13 cellular contexts compared by ENCODE assay signal in the genomic region with DNA sequence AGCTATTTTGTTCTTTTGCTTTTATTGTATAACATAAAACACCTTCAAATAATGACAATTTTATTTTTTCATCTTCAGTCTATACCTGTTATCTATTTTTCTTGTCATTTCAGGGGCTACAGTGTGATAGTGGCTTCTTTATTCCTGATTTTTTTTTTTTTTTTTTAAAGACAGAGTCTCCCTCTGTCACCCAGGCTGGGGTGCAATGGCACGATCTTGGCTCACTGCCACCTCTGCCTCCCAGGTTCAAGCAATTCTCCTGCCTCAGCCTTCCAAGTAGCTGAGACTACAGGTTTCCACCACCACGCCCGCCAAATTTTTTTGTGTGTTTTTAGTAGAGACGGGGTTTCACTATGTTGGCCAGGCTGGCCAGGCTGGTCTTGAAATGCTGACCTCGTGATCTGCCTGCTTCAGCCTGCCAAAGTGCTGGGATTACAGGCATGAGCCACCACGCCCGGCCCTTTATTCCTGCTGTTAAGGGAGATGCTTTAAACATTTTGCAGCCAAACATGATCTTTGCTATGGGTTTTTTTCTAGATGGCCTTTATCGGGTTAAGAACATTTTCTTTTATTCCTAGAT. TPM values are rescaled to one million over a fixed set of nuclear protein-coding genes. Genes with fewer than 3 reads are reported as not detected.
"Had no signal": no experiment of that assay in that cellular context is flagged by ENCODE, and none has a peak within 500 bp of the region (broad histone marks: within the 10 kb centered on the region; RNA-seq: fewer than 3 reads in every experiment).

No MANE protein-coding gene starts in this region.

RNA-seq across cellular contexts. Expression of a gene that starts 12.5 kb away (rescaled TPM):
- total RNA-seq: lower leg skin; naive thymus-derived CD8-positive, alpha-beta T cell; osteocyte; posterior vena cava; psoas muscle; spleen; subcutaneous adipose tissue; suprapubic skin; thoracic aorta; upper lobe of right lung had no signal
- polyA plus RNA-seq: immature natural killer cell; naive thymus-derived CD8-positive, alpha-beta T cell had no signal

RNA-seq across cellular contexts. Expression of a gene that starts 33.4 kb away (rescaled TPM):
- total RNA-seq: naive thymus-derived CD8-positive, alpha-beta T cell; osteocyte; sigmoid colon had no signal
- polyA plus RNA-seq: immature natural killer cell; naive thymus-derived CD8-positive, alpha-beta T cell had no signal

RNA-seq across cellular contexts. Expression of a gene that starts 49.2 kb away (rescaled TPM):
- total RNA-seq: naive thymus-derived CD8-positive, alpha-beta T cell; occipital lobe had no signal
- polyA plus RNA-seq: immature natural killer cell; naive thymus-derived CD8-positive, alpha-beta T cell had no signal
